14 cellular contexts compared by ENCODE assay signal in the genomic region with DNA sequence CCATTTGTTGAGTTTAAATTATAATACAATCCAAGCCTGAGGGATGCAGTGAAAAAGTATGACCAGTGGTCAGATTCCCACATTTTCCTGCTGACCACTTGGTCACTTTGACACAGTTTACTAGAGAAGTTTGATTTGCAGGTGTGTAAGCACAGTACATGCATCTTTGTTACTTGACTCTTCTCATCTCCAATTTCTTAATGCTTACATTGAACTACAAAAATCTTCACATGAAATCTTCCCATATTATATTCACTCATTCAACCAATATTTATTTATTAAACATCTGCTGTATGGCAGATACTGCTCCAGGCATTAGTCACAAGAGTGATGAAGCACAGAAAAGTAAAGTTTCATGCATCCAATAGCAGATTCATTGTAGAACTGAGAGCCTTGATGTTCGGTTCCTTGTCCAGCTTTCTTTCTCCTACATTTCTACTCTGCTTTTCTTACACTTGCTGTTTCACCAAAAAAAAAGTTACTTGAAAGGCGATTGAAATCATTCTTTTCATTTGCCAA.
"Had no signal": no experiment of that assay in that cellular context is flagged by ENCODE, and none has a peak within 500 bp of the region (broad histone marks: within the 10 kb centered on the region; RNA-seq: fewer than 3 reads in every experiment).

No MANE protein-coding gene starts in this region.

- H3K9me3 Mint-ChIP-seq: neural crest cell had no signal

- DNase-seq: heart left ventricle; hippocampal formation; kidney glomerular epithelial cell; mucosa of descending colon; naive thymus-derived CD8-positive, alpha-beta T cell; posterior cingulate gyrus; sigmoid colon; stimulated activated naive CD4-positive, alpha-beta T cell treated with Interleukin-2 at 50 U/mL for 16 hours; thyroid gland; upper lobe of left lung; uterus had no signal

- H3K4me1 ChIP-seq: uterus had no signal

- ATAC-seq: heart left ventricle; mucosa of descending colon; naive thymus-derived CD8-positive, alpha-beta T cell had no signal

- H3K27me3 Mint-ChIP-seq: dendritic cell treated with granulocyte-macrophage colony-stimulating factor and Interleukin-4, amounts not matched to agents 40 ng/mL and 50 ng/mL, for 4 days had no signal

- H3K27ac ChIP-seq: heart left ventricle, sigmoid colon, skin epidermis, thyroid gland, upper lobe of left lung, uterus had no signal

- H3K4me3 Mint-ChIP-seq: dendritic cell treated with granulocyte-macrophage colony-stimulating factor and Interleukin-4, amounts not matched to agents 40 ng/mL and 50 ng/mL, for 4 days; naive thymus-derived CD8-positive, alpha-beta T cell; neural crest cell had no signal

- H3K36me3 ChIP-seq: heart left ventricle, sigmoid colon, thyroid gland, upper lobe of left lung, uterus had no signal

- H3K4me3 ChIP-seq: heart left ventricle, mucosa of descending colon, sigmoid colon, skin epidermis, thyroid gland, upper lobe of left lung, uterus had no signal

- H3K27ac Mint-ChIP-seq: dendritic cell treated with granulocyte-macrophage colony-stimulating factor and Interleukin-4, amounts not matched to agents 40 ng/mL and 50 ng/mL, for 4 days; naive thymus-derived CD8-positive, alpha-beta T cell had no signal

- H3K9me3 ChIP-seq: heart left ventricle, mucosa of descending colon, sigmoid colon, thyroid gland, upper lobe of left lung, uterus had no signal

- H3K27me3 ChIP-seq: heart left ventricle, sigmoid colon, thyroid gland, upper lobe of left lung, uterus had no signal
